8 cellular contexts compared by ENCODE assay signal in genomic region chr7:55085511-55086412, GRCh38.
DNase-seq lines count a peak whose midpoint lies in the region; ATAC-seq and TF ChIP-seq lines count a peak whose summit lies in the region.
"Had no signal": no experiment of that assay in that cellular context is flagged by ENCODE, and none has a peak within 500 bp of the region (broad histone marks: within the 10 kb centered on the region; RNA-seq: fewer than 3 reads in every experiment).

No MANE protein-coding gene starts in this region.

- H3K36me3 ChIP-seq in Karpas-422 (ENCODE audit: insufficient read depth, low read length) (no peaks in the 10 kb centered on the region), thyroid gland (no peaks in the 10 kb centered on the region)

- H3K4me3 ChIP-seq in Karpas-422 (ENCODE audit: low read length) (peak overlapping the region; percentile 38), thyroid gland (replicated peaks in 1 of 3) (no peak overlapping the region)

- ATAC-seq in GM21423 (IDR thresholded peaks at IDR 0.05; ENCODE audit: unreplicated experiment): peak; percentile 7
- no peak for ATAC-seq in HG03439 (IDR thresholded peaks at IDR 0.05; ENCODE audit: unreplicated experiment)
- no peak for ATAC-seq in HG03521 (IDR thresholded peaks at IDR 0.05; ENCODE audit: unreplicated experiment)

- DNase-seq in Karpas-422: peak; percentile 74
- DNase-seq in fibroblast of peridontal ligament (ENCODE audit: extremely low read depth): peak; percentile 44
- DNase-seq in thyroid gland: no peak
- no peak for DNase-seq in NCI-H1417 (lab: John Stamatoyannopoulos, UW)
- DNase-seq: NCI-H1436 treated with DMSO at 0.1 percent for 48 hours had no signal

- TF ChIP-seq POLR2A in thyroid gland (IDR thresholded peaks at IDR 0.05): no peak

- no peaks in the 10 kb centered on the region for H3K79me2 ChIP-seq in Karpas-422 (ENCODE audit: low read length)

- H3K27ac ChIP-seq in Karpas-422 (ENCODE audit: low read length) (peak overlapping the region; percentile 96), thyroid gland (peak overlapping the region in 2 of 3 donors; percentile 39 to 68)

- H3K9me2 ChIP-seq in Karpas-422 (replicated peaks; ENCODE audit: insufficient read depth, low read length): no peaks in the 10 kb centered on the region

- intact Hi-C loops in thyroid gland (cut with DNase I): no loop called here

- TF ChIP-seq CTCF in thyroid gland (IDR thresholded peaks at IDR 0.05): no peak

- peak overlapping the region; percentile 49 for H3K9ac ChIP-seq in Karpas-422 (ENCODE audit: low read length)

- H3K9me3 ChIP-seq in Karpas-422 (ENCODE audit: low read length) (no peaks in the 10 kb centered on the region), thyroid gland (no peaks in the 10 kb centered on the region)

- H3K4me1 ChIP-seq in Karpas-422 (ENCODE audit: low read length) (peaks cover 56% of the 10 kb centered on the region), thyroid gland (peaks cover 33 to 53% of the 10 kb centered on the region in 2 donors)

- peak overlapping the region; percentile 40; the same call in 1 of the 2 replicates for H2AFZ ChIP-seq in Karpas-422 (ENCODE audit: low read length)

- peak overlapping the region; percentile 79 for H3K4me2 ChIP-seq in Karpas-422 (ENCODE audit: low read depth, low read length, poor library complexity, severe bottlenecking)

- no peaks in the 10 kb centered on the region for H3K27me3 ChIP-seq in Karpas-422 (ENCODE audit: low read length)
- H3K27me3 ChIP-seq in thyroid gland: no peaks in the 10 kb centered on the region

- WGBS in thyroid gland, 2 donors: 69 to 72% methylated on average over 12 of the region's 12 CpGs

- no peaks in the 10 kb centered on the region for H4K20me1 ChIP-seq in Karpas-422 (ENCODE audit: insufficient read depth, low read depth, low read length)

Comparison
In these comparisons a context has a peak if more than half of its experiments do, and no peak if none do; other contexts are left out.
1. DNase-seq: peak in Karpas-422 (single experiment) and fibroblast of peridontal ligament (single experiment); none in thyroid gland (0 of 2) and NCI-H1417 (0 of 3).